In genomic region chr17:41864837-41865595, GRCh38 we compare ENCODE assay signal across 8 cellular contexts. TPM values are rescaled to one million over a fixed set of nuclear protein-coding genes. Genes with fewer than 3 reads are reported as not detected.
DNase-seq lines count a peak whose midpoint lies in the region; ATAC-seq and TF ChIP-seq lines count a peak whose summit lies in the region.

A gene with protein sequence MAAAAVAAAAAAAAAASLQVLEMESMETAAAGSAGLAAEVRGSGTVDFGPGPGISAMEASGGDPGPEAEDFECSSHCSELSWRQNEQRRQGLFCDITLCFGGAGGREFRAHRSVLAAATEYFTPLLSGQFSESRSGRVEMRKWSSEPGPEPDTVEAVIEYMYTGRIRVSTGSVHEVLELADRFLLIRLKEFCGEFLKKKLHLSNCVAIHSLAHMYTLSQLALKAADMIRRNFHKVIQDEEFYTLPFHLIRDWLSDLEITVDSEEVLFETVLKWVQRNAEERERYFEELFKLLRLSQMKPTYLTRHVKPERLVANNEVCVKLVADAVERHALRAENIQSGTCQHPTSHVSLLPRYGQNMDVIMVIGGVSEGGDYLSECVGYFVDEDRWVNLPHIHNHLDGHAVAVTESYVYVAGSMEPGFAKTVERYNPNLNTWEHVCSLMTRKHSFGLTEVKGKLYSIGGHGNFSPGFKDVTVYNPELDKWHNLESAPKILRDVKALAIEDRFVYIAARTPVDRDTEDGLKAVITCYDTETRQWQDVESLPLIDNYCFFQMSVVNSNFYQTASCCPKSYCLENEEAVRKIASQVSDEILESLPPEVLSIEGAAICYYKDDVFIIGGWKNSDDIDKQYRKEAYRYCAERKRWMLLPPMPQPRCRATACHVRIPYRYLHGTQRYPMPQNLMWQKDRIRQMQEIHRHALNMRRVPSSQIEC (minus strand): TSS chr17:41865423. CDS start chr17:41865370, 53 bp downstream.

- CTCF ChIA-PET in activated CD8-positive, alpha-beta T cell treated with anti-CD3 and anti-CD28 coated beads for 36 hours (lab: Charles Lee): interaction anchor here (0.8 to 2.1 kb wide), 10 partner anchors 12 to 216 kb away, joined by 3 to 6 read pairs (median 3); partner anchors contain the start of genes ACLY, ODAD4 and P3H4

- H3K4me1 Mint-ChIP-seq in CD4-positive, CD25-positive, alpha-beta regulatory T cell: peaks cover 9 to 43% (median 28%) of the 10 kb centered on the region in 4 donors
- peaks cover 41% of the 10 kb centered on the region for H3K4me1 Mint-ChIP-seq in activated CD8-positive, alpha-beta T cell treated with anti-CD3 and anti-CD28 coated beads for 36 hours (ENCODE audit: low read depth)

- TF ChIP-seq CTCF in activated CD8-positive, alpha-beta T cell treated with anti-CD3 and anti-CD28 coated beads for 36 hours (IDR thresholded peaks at IDR 0.05): no peak

- intact Hi-C loops in activated CD8-positive, alpha-beta T cell treated with anti-CD3 and anti-CD28 coated beads for 36 hours (cut with micrococcal nuclease): no loop called here

- POLR2A ChIA-PET in activated CD8-positive, alpha-beta T cell treated with anti-CD3 and anti-CD28 coated beads for 36 hours (lab: Charles Lee): interaction anchor here (0.7 to 2.9 kb wide), 14 partner anchors 8 to 1307 kb away, joined by 3 to 14 read pairs (median 3); partner anchors contain the start of genes ACLY and KAT2A

- no peaks in the 10 kb centered on the region for H3K9me3 ChIP-seq in CD4-positive, CD25-positive, alpha-beta regulatory T cell (ENCODE audit: control insufficient read depth in 2 of 2, low read length in 2 of 2)

- H3K4me3 ChIP-seq in CD4-positive, CD25-positive, alpha-beta regulatory T cell (ENCODE audit: low read depth, low read length): peak within 1 kb of the TSS; percentile 94

- peak within 1 kb of the TSS in 1 of 3 donors; percentile 77 for H3K27ac Mint-ChIP-seq in CD4-positive, CD25-positive, alpha-beta regulatory T cell
- peak within 1 kb of the TSS; percentile 83 for H3K27ac Mint-ChIP-seq in activated CD8-positive, alpha-beta T cell treated with anti-CD3 and anti-CD28 coated beads for 36 hours

- no peaks in the 10 kb centered on the region for H3K27me3 ChIP-seq in CD4-positive, CD25-positive, alpha-beta regulatory T cell (ENCODE audit: control insufficient read depth, insufficient read depth, low read length)

- H3K36me3 Mint-ChIP-seq in CD4-positive, CD25-positive, alpha-beta regulatory T cell: peaks cover 9% of the 10 kb centered on the region
- H3K36me3 Mint-ChIP-seq in activated CD8-positive, alpha-beta T cell treated with anti-CD3 and anti-CD28 coated beads for 36 hours (ENCODE audit: low read depth): peaks cover 20% of the 10 kb centered on the region

- peak; percentile 89 to 90 for ATAC-seq in CD4-positive, CD25-positive, alpha-beta regulatory T cell (ENCODE audit: low read depth in 2 of 2)
- ATAC-seq in GM19438 (IDR thresholded peaks at IDR 0.05; ENCODE audit: low read depth, unreplicated experiment) (peak; percentile 87), HG03571 (IDR thresholded peaks at IDR 0.05; ENCODE audit: unreplicated experiment) (peak; percentile 88)
- ATAC-seq in activated CD8-positive, alpha-beta T cell treated with anti-CD3 and anti-CD28 coated beads for 36 hours: peak; percentile 89

- H3K36me3 ChIP-seq in CD4-positive, CD25-positive, alpha-beta regulatory T cell (ENCODE audit: control insufficient read depth, insufficient read depth, low read length): peaks cover 21% of the 10 kb centered on the region

- H3K27me3 Mint-ChIP-seq in CD4-positive, CD25-positive, alpha-beta regulatory T cell: no peaks in the 10 kb centered on the region
- H3K27me3 Mint-ChIP-seq in activated CD8-positive, alpha-beta T cell treated with anti-CD3 and anti-CD28 coated beads for 36 hours: no peaks in the 10 kb centered on the region

- no peaks in the 10 kb centered on the region for H3K9me3 Mint-ChIP-seq in CD4-positive, CD25-positive, alpha-beta regulatory T cell
- H3K9me3 Mint-ChIP-seq in activated CD8-positive, alpha-beta T cell treated with anti-CD3 and anti-CD28 coated beads for 36 hours: no peaks in the 10 kb centered on the region

- peak; percentile 79 to 93 (median 87) for DNase-seq in CD4-positive, CD25-positive, alpha-beta regulatory T cell
- DNase-seq in NCI-H82 treated with DMSO at 0.1 percent for 48 hours (lab: John Stamatoyannopoulos, UW; ENCODE audit: unreplicated experiment) (peak; percentile 81), lung microvascular endothelial cell (ENCODE audit: low read depth in 2 of 2) (peak; percentile 92)
- peak; percentile 93 for DNase-seq in activated CD8-positive, alpha-beta T cell treated with anti-CD3 and anti-CD28 coated beads for 36 hours
- DNase-seq in effector CD8-positive, alpha-beta T cell (lab: John Stamatoyannopoulos, UW): peak; percentile 73
- peak; percentile 80 to 82 (median 81) for DNase-seq in stimulated activated CD4-positive, alpha-beta T cell treated with anti-CD3 and anti-CD28 coated beads, TNF-alpha, amount 100 ng/mL, for 48 hours (ENCODE audit: low read depth in 3 of 3)

- peaks cover 45% of the 10 kb centered on the region for H3K4me1 ChIP-seq in CD4-positive, CD25-positive, alpha-beta regulatory T cell (ENCODE audit: control insufficient read depth, insufficient read depth, low read length, poor library complexity, severe bottlenecking)

- peak within 1 kb of the TSS in 2 of 4 donors; percentile 48 to 54 for H3K4me3 Mint-ChIP-seq in CD4-positive, CD25-positive, alpha-beta regulatory T cell
- no peak within 1 kb of the TSS for H3K4me3 Mint-ChIP-seq in activated CD8-positive, alpha-beta T cell treated with anti-CD3 and anti-CD28 coated beads for 36 hours

- peak within 1 kb of the TSS; percentile 85 for H3K27ac ChIP-seq in CD4-positive, CD25-positive, alpha-beta regulatory T cell (ENCODE audit: insufficient read depth, low read length, poor library complexity, severe bottlenecking)

RNA-seq across cellular contexts. Expression of the gene that starts here (rescaled TPM):
- total RNA-seq in CD4-positive, CD25-positive, alpha-beta regulatory T cell: 21.7 TPM
- 10 to 100 TPM in 1 of 4 donors, 1 to 10 TPM in 3; 5.4 to 11.5 (median 6.7) TPM for polyA plus RNA-seq in CD4-positive, CD25-positive, alpha-beta regulatory T cell
- 10 to 100 TPM; 19.2 to 19.6 TPM for total RNA-seq in activated CD8-positive, alpha-beta T cell treated with anti-CD3 and anti-CD28 coated beads for 36 hours
- 18.1 and 26.6 TPM in 2 replicates for total RNA-seq in lung microvascular endothelial cell

Comparison
In these comparisons a context has a peak if more than half of its experiments do, and no peak if none do; other contexts are left out.
1. Peak in every context shown above with its lines: DNase-seq, ATAC-seq, H3K4me3 ChIP-seq and H3K27ac ChIP-seq.